ENCODE assay signal across 27 cellular contexts in genomic region chr10:49751636-49752510, GRCh38. TPM values are rescaled to one million over a fixed set of nuclear protein-coding genes. Genes with fewer than 3 reads are reported as not detected.
"Had no signal": no experiment of that assay in that cellular context is flagged by ENCODE, and none has a peak within 500 bp of the region (broad histone marks: within the 10 kb centered on the region; RNA-seq: fewer than 3 reads in every experiment).

No MANE protein-coding gene starts in this region.

- H3K27me3 ChIP-seq: gastrocnemius medialis, sigmoid colon, upper lobe of left lung had no signal

- DNase-seq: activated CD4-positive, alpha-beta T cell treated with anti-CD3 and anti-CD28 coated beads for 36 hours; activated CD4-positive, alpha-beta T cell treated with anti-CD3 and anti-CD28 coated beads, Interleukin-2, amount 50 U/mL, for 4 hours; activated naive CD4-positive, alpha-beta T cell treated with Interleukin-2 at 50 U/mL for 16 hours; activated naive CD8-positive, alpha-beta T cell treated with anti-CD3 and anti-CD28 coated beads, Interleukin-2, amount 10 ng/mL, durations not matched to agents 7 days and 5 days; activated T-cell treated with anti-CD3 and anti-CD28 coated beads, Interleukin-2, amount 50 U/mL, for 48 hours; amniotic stem cell; cerebellar nuclear complex; effector CD8-positive, alpha-beta T cell; esophagus squamous epithelium; gastrocnemius medialis; hypothalamus; left colon; mesenchymal stem cell; mucosa of descending colon; nephron progenitor cell; nucleus accumbens; sigmoid colon; stimulated activated CD4-positive, alpha-beta T cell treated with anti-CD3 and anti-CD28 coated beads, Interleukin-2, amount 100 ng/mL, for 48 hours; stimulated activated CD8-positive, alpha-beta memory T cell treated with anti-CD3 and anti-CD28 coated beads, Interleukin-4, amount 100 ng/mL, for 48 hours; stimulated activated naive B cell treated with anti-CD40 and anti-IgM and Interleukin-4, amounts not matched to agents 10 μg/mL and 1 μg/mL and 100 μg/mL, for 72 hours; T-helper 9 cell; upper lobe of left lung had no signal

- H3K27ac Mint-ChIP-seq: activated CD4-positive, alpha-beta T cell treated with anti-CD3 and anti-CD28 coated beads for 36 hours; activated naive CD8-positive, alpha-beta T cell treated with anti-CD3 and anti-CD28 coated beads, Interleukin-2, amount 10 ng/mL, durations not matched to agents 7 days and 5 days; dendritic cell treated with granulocyte-macrophage colony-stimulating factor and Interleukin-4, amounts not matched to agents 40 ng/mL and 50 ng/mL, for 4 days; nephron progenitor cell; stimulated activated naive B cell treated with anti-CD40 and anti-IgM and Interleukin-4, amounts not matched to agents 10 μg/mL and 1 μg/mL and 100 μg/mL, for 72 hours had no signal

- H3K4me2 ChIP-seq: smooth muscle cell had no signal

- H3K4me3 Mint-ChIP-seq: activated CD4-positive, alpha-beta T cell treated with anti-CD3 and anti-CD28 coated beads for 36 hours; activated naive CD8-positive, alpha-beta T cell treated with anti-CD3 and anti-CD28 coated beads, Interleukin-2, amount 10 ng/mL, durations not matched to agents 7 days and 5 days; dendritic cell treated with granulocyte-macrophage colony-stimulating factor and Interleukin-4, amounts not matched to agents 40 ng/mL and 50 ng/mL, for 4 days; nephron progenitor cell; stimulated activated naive B cell treated with anti-CD40 and anti-IgM and Interleukin-4, amounts not matched to agents 10 μg/mL and 1 μg/mL and 100 μg/mL, for 72 hours had no signal

- H3K4me1 ChIP-seq: esophagus squamous epithelium, gastrocnemius medialis, sigmoid colon, upper lobe of left lung had no signal

- H3K9me3 Mint-ChIP-seq: activated naive CD8-positive, alpha-beta T cell treated with anti-CD3 and anti-CD28 coated beads, Interleukin-2, amount 10 ng/mL, durations not matched to agents 7 days and 5 days; dendritic cell treated with granulocyte-macrophage colony-stimulating factor and Interleukin-4, amounts not matched to agents 40 ng/mL and 50 ng/mL, for 4 days; nephron progenitor cell; stimulated activated naive B cell treated with anti-CD40 and anti-IgM and Interleukin-4, amounts not matched to agents 10 μg/mL and 1 μg/mL and 100 μg/mL, for 72 hours had no signal

- H3K36me3 ChIP-seq: esophagus squamous epithelium, gastrocnemius medialis, sigmoid colon, upper lobe of left lung had no signal

- H3K27ac ChIP-seq: esophagus squamous epithelium, gastrocnemius medialis, sigmoid colon, upper lobe of left lung had no signal

- H3K9me3 ChIP-seq: esophagus squamous epithelium, gastrocnemius medialis, mucosa of descending colon, sigmoid colon, upper lobe of left lung had no signal

- H3K4me3 ChIP-seq: esophagus squamous epithelium, gastrocnemius medialis, mucosa of descending colon, sigmoid colon, smooth muscle cell, upper lobe of left lung had no signal

- H3K4me1 Mint-ChIP-seq: activated CD4-positive, alpha-beta T cell treated with anti-CD3 and anti-CD28 coated beads for 36 hours; activated naive CD8-positive, alpha-beta T cell treated with anti-CD3 and anti-CD28 coated beads, Interleukin-2, amount 10 ng/mL, durations not matched to agents 7 days and 5 days; nephron progenitor cell; stimulated activated naive B cell treated with anti-CD40 and anti-IgM and Interleukin-4, amounts not matched to agents 10 μg/mL and 1 μg/mL and 100 μg/mL, for 72 hours had no signal

- ATAC-seq: activated CD4-positive, alpha-beta T cell treated with anti-CD3 and anti-CD28 coated beads for 36 hours; gastrocnemius medialis; left colon; mucosa of descending colon; stimulated activated naive B cell treated with anti-CD40 and anti-IgM and Interleukin-4, amounts not matched to agents 10 μg/mL and 1 μg/mL and 100 μg/mL, for 72 hours had no signal

- H3K36me3 Mint-ChIP-seq: activated naive CD8-positive, alpha-beta T cell treated with anti-CD3 and anti-CD28 coated beads, Interleukin-2, amount 10 ng/mL, durations not matched to agents 7 days and 5 days; stimulated activated naive B cell treated with anti-CD40 and anti-IgM and Interleukin-4, amounts not matched to agents 10 μg/mL and 1 μg/mL and 100 μg/mL, for 72 hours had no signal

RNA-seq across cellular contexts. Expression of gene OGDHL, which starts 10.2 kb away (rescaled TPM):
- total RNA-seq: activated naive CD8-positive, alpha-beta T cell treated with anti-CD3 and anti-CD28 coated beads, Interleukin-2, amount 10 ng/mL, durations not matched to agents 7 days and 5 days; bronchial epithelial cell; subcutaneous adipose tissue; T-helper 1 cell treated with Interleukin-12 subunit alpha and Interleukin-12 subunit beta and Interleukin-4 antibody, amounts not matched to agents 30 ng/mL and 1 ng/mL, for 36 hours had no signal
